In the genomic region with DNA sequence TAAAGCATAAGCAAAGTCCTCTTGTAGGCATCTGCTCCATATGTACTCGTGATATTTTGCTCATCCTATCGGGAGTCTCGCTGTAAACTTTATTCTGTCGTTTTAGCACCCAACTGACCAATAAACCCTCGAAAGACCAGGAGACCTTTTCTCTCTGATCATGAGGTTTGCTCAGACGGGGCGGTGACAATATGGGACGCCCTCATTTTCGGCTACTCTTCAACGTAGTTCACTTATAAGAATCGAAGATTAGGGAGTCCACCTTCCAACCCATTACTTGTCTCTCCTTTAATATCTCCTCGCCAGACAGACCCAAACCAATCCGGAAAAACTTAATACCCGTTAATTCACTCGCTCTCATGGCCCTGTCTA, we compare ENCODE assay signal across 8 cellular contexts. TPM values are rescaled to one million over a fixed set of nuclear protein-coding genes. Genes with fewer than 3 reads are reported as not detected.
DNase-seq lines count a peak whose midpoint lies in the region; ATAC-seq and TF ChIP-seq lines count a peak whose summit lies in the region.
"Not testable (repeated sequence)": the region's sequence is repeated elsewhere in the genome, so short reads cannot be mapped to it uniquely, and the experiment has no call there.

No MANE protein-coding gene starts in this region.

- peak overlapping the region; percentile 93 for H3K27ac Mint-ChIP-seq in activated T-helper 1 cell treated with anti-CD3 and anti-CD28 coated beads, Interleukin-12 subunit alpha, Interleukin-12 subunit beta, Interleukin-2, Interleukin-4 antibody, amounts not matched to agents 30 ng/mL and 10 ng/mL and 1 ng/mL, durations not matched to agents 14 hours and 24 hours and 36 hours
- H3K27ac Mint-ChIP-seq in chondrocyte (ENCODE audit: unreplicated experiment): peak overlapping the region; percentile 99

- H3K27ac ChIP-seq in PC-9: peak overlapping the region; percentile 82
- peak overlapping the region; percentile 70 to 85 (median 79) for H3K27ac ChIP-seq in heart left ventricle
- H3K27ac ChIP-seq in skin epidermis: peak overlapping the region in 20 of 21 experiments; percentile 44 to 89 (median 77)

- H3K4me3 ChIP-seq in BE2C (ENCODE audit: low read depth, low read length): peak overlapping the region; percentile 72
- peak overlapping the region; percentile 72 for H3K4me3 ChIP-seq in HAP-1
- peak overlapping the region; percentile 80 for H3K4me3 ChIP-seq in PC-9
- peak overlapping the region; percentile 37 to 69 (median 60) for H3K4me3 ChIP-seq in heart left ventricle
- peak overlapping the region; percentile 22 for H3K4me3 ChIP-seq in mucosa of descending colon
- peak overlapping the region; percentile 42 to 53 (median 48) for H3K4me3 ChIP-seq in skin epidermis

- CTCF ChIA-PET in PC-9 (lab: Charles Lee): interaction anchor here (0.6 kb wide), 1 partner anchor 1555 kb away, joined by 4 read pairs; no protein-coding TSS in a partner anchor

- H3K36me3 ChIP-seq in BE2C; HAP-1 (replicated peaks); PC-9 (ENCODE audit: low read depth); mucosa of descending colon (ENCODE audit: low read depth): not testable (repeated sequence)
- H3K36me3 ChIP-seq in heart left ventricle: peaks cover 0 to 22% (median 13%) of the 10 kb centered on the region in 9 donors

- WGBS in heart left ventricle, 4 donors: 4 to 13% (median 11%) methylated on average over 15 of the region's 15 CpGs

- not testable (repeated sequence) for TF ChIP-seq CTCF in BE2C (IDR thresholded peaks at IDR 0.05; ENCODE audit: low read depth, low read length); PC-9 (conservative IDR thresholded peaks at IDR 0.05); chondrocyte (IDR thresholded peaks at IDR 0.05); heart left ventricle (IDR thresholded peaks at IDR 0.05); mucosa of descending colon (IDR thresholded peaks at IDR 0.05)

- H2AFZ ChIP-seq in PC-9: peak overlapping the region; percentile 68; the same call in 1 of the 2 replicates

- not testable (repeated sequence) for H3K4me1 ChIP-seq in BE2C; HAP-1; PC-9 (replicated peaks; ENCODE audit: insufficient read depth); heart left ventricle; mucosa of descending colon (ENCODE audit: low read depth)

- H4K20me1 ChIP-seq in PC-9 (ENCODE audit: insufficient read depth): not testable (repeated sequence)

- H3K4me3 Mint-ChIP-seq in activated T-helper 1 cell treated with anti-CD3 and anti-CD28 coated beads, Interleukin-12 subunit alpha, Interleukin-12 subunit beta, Interleukin-2, Interleukin-4 antibody, amounts not matched to agents 30 ng/mL and 10 ng/mL and 1 ng/mL, durations not matched to agents 14 hours and 24 hours and 36 hours: peak overlapping the region; percentile 97
- H3K4me3 Mint-ChIP-seq in chondrocyte (ENCODE audit: unreplicated experiment): peak overlapping the region; percentile 94

- H3K79me2 ChIP-seq in PC-9 (ENCODE audit: low read depth): not testable (repeated sequence)

- peak overlapping the region; percentile 95 for H3K4me2 ChIP-seq in PC-9

- H3K9me3 ChIP-seq in BE2C; HAP-1; PC-9 (ENCODE audit: insufficient read depth, low read depth); heart left ventricle; mucosa of descending colon: not testable (repeated sequence)

- not testable (repeated sequence) for H3F3A ChIP-seq in PC-9 (ENCODE audit: insufficient read depth, low read depth)

- TSS peak; percentile 74 for BruUV-seq in PC-9 (replicated peaks; lab: Mats Ljungman, UMichigan)

- not testable (repeated sequence) for H3K27me3 ChIP-seq in BE2C; HAP-1 (ENCODE audit: low read depth); PC-9 (ENCODE audit: insufficient read depth, low read depth); heart left ventricle

- POLR2A ChIA-PET in PC-9 (lab: Charles Lee; ENCODE audit: unreplicated experiment): not testable (repeated sequence)

- not testable (repeated sequence) for H3K9me3 Mint-ChIP-seq in activated T-helper 1 cell treated with anti-CD3 and anti-CD28 coated beads, Interleukin-12 subunit alpha, Interleukin-12 subunit beta, Interleukin-2, Interleukin-4 antibody, amounts not matched to agents 30 ng/mL and 10 ng/mL and 1 ng/mL, durations not matched to agents 14 hours and 24 hours and 36 hours; chondrocyte (ENCODE audit: low read depth)

- TF ChIP-seq POLR2A in heart left ventricle (IDR thresholded peaks at IDR 0.05): not testable (repeated sequence)

- not testable (repeated sequence) for H3K9me2 ChIP-seq in PC-9 (ENCODE audit: insufficient read depth)

- not testable (repeated sequence) for H3K36me3 Mint-ChIP-seq in activated T-helper 1 cell treated with anti-CD3 and anti-CD28 coated beads, Interleukin-12 subunit alpha, Interleukin-12 subunit beta, Interleukin-2, Interleukin-4 antibody, amounts not matched to agents 30 ng/mL and 10 ng/mL and 1 ng/mL, durations not matched to agents 14 hours and 24 hours and 36 hours (ENCODE audit: low read depth); chondrocyte (ENCODE audit: low read depth)

- not testable (repeated sequence) for ATAC-seq in heart left ventricle, mucosa of descending colon

- H3K27me3 Mint-ChIP-seq in activated T-helper 1 cell treated with anti-CD3 and anti-CD28 coated beads, Interleukin-12 subunit alpha, Interleukin-12 subunit beta, Interleukin-2, Interleukin-4 antibody, amounts not matched to agents 30 ng/mL and 10 ng/mL and 1 ng/mL, durations not matched to agents 14 hours and 24 hours and 36 hours (ENCODE audit: insufficient read depth); chondrocyte (ENCODE audit: low read depth): not testable (repeated sequence)

- intact Hi-C loops in PC-9 (cut with micrococcal nuclease; ENCODE audit: unreplicated experiment); mucosa of descending colon (cut with DNase I, micrococcal nuclease): not testable (repeated sequence)
- intact Hi-C loops in activated T-helper 1 cell treated with anti-CD3 and anti-CD28 coated beads, Interleukin-12 subunit alpha, Interleukin-12 subunit beta, Interleukin-2, Interleukin-4 antibody, amounts not matched to agents 30 ng/mL and 10 ng/mL and 1 ng/mL, durations not matched to agents 14 hours and 24 hours and 36 hours (cut with micrococcal nuclease): loop anchor here (5.0 kb wide), 1 partner anchor 40 kb away; the partner anchor contains the start of gene NPEPPS
- intact Hi-C loops in heart left ventricle (cut with DNase I): loop anchor here in 1 of 10 donors (10.0 kb wide), 1 partner anchor 123 kb away; no protein-coding TSS in a partner anchor

- in situ Hi-C loops in HAP-1 (cut with MboI; ENCODE audit: low sequenced_read_pairs): loop anchor here (10.0 kb wide), 1 partner anchor 123 kb away; no protein-coding TSS in a partner anchor

- not testable (repeated sequence) for DNase-seq in BE2C; HAP-1 (ENCODE audit: low spot score in 2 of 2); activated T-helper 1 cell treated with anti-CD3 and anti-CD28 coated beads, Interleukin-12 subunit alpha, Interleukin-12 subunit beta, Interleukin-2, Interleukin-4 antibody, amounts not matched to agents 30 ng/mL and 10 ng/mL and 1 ng/mL, durations not matched to agents 14 hours and 24 hours and 36 hours (ENCODE audit: low spot score); chondrocyte (ENCODE audit: low spot score); heart left ventricle; mucosa of descending colon
- peak in 1 of 2 experiments; percentile 6 for DNase-seq in PC-9

- not testable (repeated sequence) for H3K4me1 Mint-ChIP-seq in activated T-helper 1 cell treated with anti-CD3 and anti-CD28 coated beads, Interleukin-12 subunit alpha, Interleukin-12 subunit beta, Interleukin-2, Interleukin-4 antibody, amounts not matched to agents 30 ng/mL and 10 ng/mL and 1 ng/mL, durations not matched to agents 14 hours and 24 hours and 36 hours (ENCODE audit: low read depth)
- H3K4me1 Mint-ChIP-seq in chondrocyte (ENCODE audit: low read depth): peaks cover 10% of the 10 kb centered on the region

RNA-seq across cellular contexts. Expression of gene NPEPPS, which starts 39.1 kb away (rescaled TPM):
- polyA plus RNA-seq in BE2C (2012; ENCODE audit: insufficient read depth, insufficient read length, low read depth): 47.2 TPM
- total RNA-seq in PC-9 (2021): 173 and 187 TPM in 2 replicates
- 103 and 106 TPM in 2 replicates for total RNA-seq in activated T-helper 1 cell treated with anti-CD3 and anti-CD28 coated beads, Interleukin-12 subunit alpha, Interleukin-12 subunit beta, Interleukin-2, Interleukin-4 antibody, amounts not matched to agents 30 ng/mL and 10 ng/mL and 1 ng/mL, durations not matched to agents 14 hours and 24 hours and 36 hours
- total RNA-seq in chondrocyte: 97.6 to 113 TPM (median 98.3 TPM) in 3 replicates
- total RNA-seq in heart left ventricle: 10 to 100 TPM; 56.3 to 98.2 (median 81.3) TPM
- polyA plus RNA-seq in heart left ventricle: 10 to 100 TPM; 23.7 to 45.7 TPM
- 100 to 1,000 TPM; 138 to 187 (median 160) TPM for total RNA-seq in mucosa of descending colon

Comparison
In these comparisons a context has a peak if more than half of its experiments do, and no peak if none do; other contexts are left out.
1. H3K4me3 ChIP-seq: peak in every context shown above with its lines; median percentile 80 in PC-9; 72 in BE2C; 72 in HAP-1; 60 in heart left ventricle; 48 in skin epidermis; 22 in mucosa of descending colon.